ENCODE assay signal across 12 cellular contexts in the genomic region with DNA sequence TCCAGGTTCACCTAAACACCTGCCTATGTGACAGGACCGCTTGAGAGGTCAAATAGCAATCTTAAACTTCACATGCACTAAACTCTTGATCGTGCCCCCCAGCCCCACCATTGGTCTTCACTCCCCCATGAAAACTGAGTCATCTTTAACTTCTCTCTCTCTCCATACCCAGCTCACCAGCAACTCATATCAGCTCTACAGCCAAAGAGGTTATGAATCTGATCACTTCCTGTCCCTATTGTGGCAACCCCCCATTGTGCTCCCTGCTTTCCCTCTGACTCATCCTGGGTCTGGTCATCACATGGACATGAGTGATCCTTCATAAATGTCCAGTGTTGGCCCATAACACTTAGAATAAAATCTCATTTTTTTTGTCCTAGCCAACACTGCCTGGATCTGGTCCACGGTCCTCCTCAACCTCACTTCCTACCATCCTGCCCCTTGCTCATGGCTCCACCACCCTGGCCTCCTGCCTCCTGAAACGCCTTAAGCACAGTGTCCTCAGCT.
A peak's percentile ranks its signal among the peaks of the same experiment; 100 is the strongest.
DNase-seq lines count a peak whose midpoint lies in the region; ATAC-seq and TF ChIP-seq lines count a peak whose summit lies in the region.
"Had no signal": no experiment of that assay in that cellular context is flagged by ENCODE, and none has a peak within 500 bp of the region (broad histone marks: within the 10 kb centered on the region; RNA-seq: fewer than 3 reads in every experiment).

No MANE protein-coding gene starts in this region.

- ATAC-seq in HG03025 (IDR thresholded peaks at IDR 0.05; ENCODE audit: low FRiP score, unreplicated experiment) (no peak), HG02840 (IDR thresholded peaks at IDR 0.05; ENCODE audit: low FRiP score, unreplicated experiment) (no peak)

- H3K36me3 ChIP-seq in ascending aorta, result peaks cover 73 to 82% of the 10 kb centered on the region in 2 donors

- peaks cover 39 to 78% of the 10 kb centered on the region in 2 donors for H3K4me1 ChIP-seq in ascending aorta
- H3K4me1 ChIP-seq: parathyroid adenoma had no signal

- intact Hi-C loops in ascending aorta (cut with DNase I), result loop anchor here (1.0 kb wide), 1 partner anchor 12 kb away; no protein-coding TSS in a partner anchor

- peak; percentile 35 for DNase-seq in GOT3 (lab: John Stamatoyannopoulos, UW)
- DNase-seq in ascending aorta (ENCODE audit: low spot score in 2 of 2), result peak in 1 of 2 donors; percentile 88
- peak; percentile 98 for DNase-seq in hepatic stellate cell (ENCODE audit: low spot score)
- peak; percentile 96 for DNase-seq in stromal cell of bone marrow (ENCODE audit: low read depth)
- no peak for DNase-seq in dedifferentiated amniotic fluid mesenchymal stem cell (ENCODE audit: extremely low spot score)
- no peak for DNase-seq in stimulated activated CD4-positive, alpha-beta T cell treated with anti-CD3 and anti-CD28 coated beads, Interleukin-15, amount 100 ng/mL, for 24 hours
- DNase-seq: glutamatergic neuron, MM.1S, SHP77 had no signal

- H3K27me3 ChIP-seq in ascending aorta, result no peaks in the 10 kb centered on the region

- no peaks in the 10 kb centered on the region for H3K9me3 ChIP-seq in ascending aorta

- no peak for TF ChIP-seq CTCF in ascending aorta (IDR thresholded peaks at IDR 0.05)

- H3K4me3 ChIP-seq in ascending aorta, result no peak overlapping the region

- H3K27ac ChIP-seq in ascending aorta, result peak overlapping the region; percentile 91 to 92
- H3K27ac ChIP-seq: parathyroid adenoma had no signal

Comparison
In these comparisons a context has a peak if more than half of its experiments do, and no peak if none do; other contexts are left out.
1. DNase-seq: peak in GOT3 (single experiment), hepatic stellate cell (single experiment) and stromal cell of bone marrow (single experiment); none in dedifferentiated amniotic fluid mesenchymal stem cell (single experiment) and stimulated activated CD4-positive, alpha-beta T cell treated with anti-CD3 and anti-CD28 coated beads, Interleukin-15, amount 100 ng/mL, for 24 hours (single experiment).